ENCODE assay signal across 8 cellular contexts in genomic region chrX:56733459-56734046, GRCh38. TPM values are rescaled to one million over a fixed set of nuclear protein-coding genes. Genes with fewer than 3 reads are reported as not detected.
A peak's percentile ranks its signal among the peaks of the same experiment; 100 is the strongest.
DNase-seq lines count a peak whose midpoint lies in the region; ATAC-seq, FAIRE-seq and TF ChIP-seq lines count a peak whose summit lies in the region.

No MANE protein-coding gene starts in this region.

- H3K79me1 ChIP-seq in H9 (ENCODE audit: insufficient read depth, low read depth, low read length, poor library complexity, severe bottlenecking) = no peaks in the 10 kb centered on the region

- H4K91ac ChIP-seq in H9 (ENCODE audit: insufficient read length, low read depth, low read length) = no peak overlapping the region

- H3K27me3 ChIP-seq in DOHH2 (ENCODE audit: control insufficient read depth, low read length) (no peaks in the 10 kb centered on the region), H9 (ENCODE audit: insufficient read depth, low read length) (no peaks in the 10 kb centered on the region), fibroblast of lung (ENCODE audit: control insufficient read depth, insufficient read depth, low read length) (no peaks in the 10 kb centered on the region), pancreas (peaks cover 0 to 9% (median 0%) of the 10 kb centered on the region in 4 donors)

- H3K9me3 Mint-ChIP-seq in H9 = peaks cover 47% of the 10 kb centered on the region in 2 experiments

- H3K4me2 ChIP-seq in DOHH2 (ENCODE audit: low read length) = no peak overlapping the region
- no peak overlapping the region for H3K4me2 ChIP-seq in H9 (ENCODE audit: insufficient read depth, insufficient read length, low read length)
- no peak overlapping the region for H3K4me2 ChIP-seq in fibroblast of lung (ENCODE audit: extremely low read depth, insufficient read depth, low read length)

- no peak overlapping the region for H4K8ac ChIP-seq in H9 (replicated peaks; ENCODE audit: insufficient read length, low read depth, low read length)

- H3K27ac Mint-ChIP-seq in H9 = no peak overlapping the region

- H3K4me1 ChIP-seq in DOHH2 (ENCODE audit: control insufficient read depth, low read length) = peaks cover 5% of the 10 kb centered on the region
- no peaks in the 10 kb centered on the region for H3K4me1 ChIP-seq in H9 (ENCODE audit: insufficient read depth, low read length)
- H3K4me1 ChIP-seq in fibroblast of lung (ENCODE audit: control insufficient read depth, extremely low read depth, insufficient read depth, low read length) = no peaks in the 10 kb centered on the region
- no peaks in the 10 kb centered on the region for H3K4me1 ChIP-seq in pancreas

- H2AFZ ChIP-seq in H9 (ENCODE audit: low read length) (no peak overlapping the region), fibroblast of lung (ENCODE audit: low read length) (no peak overlapping the region)

- H3K27me3 Mint-ChIP-seq in H9 (ENCODE audit: low read depth) = no peaks in the 10 kb centered on the region

- FAIRE-seq in pancreas (lab: Jason Lieb, UNC) = no peak

- no peak overlapping the region for H3K4me3 ChIP-seq in DOHH2 (ENCODE audit: low read length)
- H3K4me3 ChIP-seq in fibroblast of lung (replicated peaks in 1 of 4; ENCODE audit: control extremely low read depth in 1 of 4, insufficient read depth in 1 of 4, low read depth in 3 of 4, low read length in 4 of 4) = no peak overlapping the region
- no peak overlapping the region for H3K4me3 ChIP-seq in pancreas

- H3K56ac ChIP-seq in H9 (ENCODE audit: insufficient read length, low read depth, low read length) = no peak overlapping the region

- H2BK5ac ChIP-seq in H9 (ENCODE audit: insufficient read length, low read length) = no peak overlapping the region

- no peak overlapping the region for H2BK20ac ChIP-seq in H9 (ENCODE audit: low read depth, low read length, poor library complexity, severe bottlenecking)

- no peak overlapping the region for H2BK15ac ChIP-seq in H9 (ENCODE audit: low read depth, low read length)

- H3K79me2 ChIP-seq in DOHH2 (ENCODE audit: control insufficient read depth, low read length) = peaks cover 17% of the 10 kb centered on the region
- H3K79me2 ChIP-seq in H9 (ENCODE audit: insufficient read depth, low read length) = peaks cover 6% of the 10 kb centered on the region; the same call in 1 of the 2 replicates
- peaks cover 10% of the 10 kb centered on the region for H3K79me2 ChIP-seq in fibroblast of lung (ENCODE audit: control insufficient read depth, insufficient read depth, low read length)

- H3T11ph ChIP-seq in H9 (ENCODE audit: low read length) = no peak overlapping the region

- no peak overlapping the region for H2BK120ac ChIP-seq in H9 (ENCODE audit: low read depth, low read length, poor library complexity, severe bottlenecking)

- peaks cover 26 to 35% (median 32%) of the 10 kb centered on the region in 3 experiments; a peak in 6 of 7 replicates for H3K36me3 Mint-ChIP-seq in H9 (ENCODE audit: insufficient read depth in 1 of 3, low read depth in 3 of 3)

- no peak overlapping the region for H3K27ac ChIP-seq in DOHH2 (ENCODE audit: low read depth, low read length)
- no peak overlapping the region for H3K27ac ChIP-seq in H9 (ENCODE audit: insufficient read length, low read depth, low read length)
- H3K27ac ChIP-seq in fibroblast of lung (ENCODE audit: insufficient read depth, low read length) = no peak overlapping the region
- H3K27ac ChIP-seq in pancreas = no peak overlapping the region

- no peak overlapping the region for H2BK12ac ChIP-seq in H9 (ENCODE audit: insufficient read length, low read depth, low read length)

- H3K4ac ChIP-seq in H9 (ENCODE audit: low read depth, low read length) = no peak overlapping the region

- peaks cover 2% of the 10 kb centered on the region for H3K23me2 ChIP-seq in H9 (ENCODE audit: insufficient read length, low read depth, low read length, poor library complexity, severe bottlenecking)

- H4K5ac ChIP-seq in H9 (ENCODE audit: insufficient read length, low read depth, low read length) = no peak overlapping the region

- TF ChIP-seq CTCF in DOHH2 (IDR thresholded peaks at IDR 0.05; ENCODE audit: low read depth, low read length, poor library complexity, severe bottlenecking) (peak; percentile 53), H9 (conservative IDR thresholded peaks at IDR 0.05) (peak; percentile 72), fibroblast of lung (conservative IDR thresholded peaks at IDR 0.05 in 1 of 2, IDR thresholded peaks at IDR 0.05 in 1 of 2; ENCODE audit: low read depth in 1 of 2, low read length in 2 of 2) (peak; percentile 53 to 55), pancreas (IDR thresholded peaks at IDR 0.05) (peak; percentile 37 to 67 (median 59))

- no peak overlapping the region for H3K18ac ChIP-seq in H9 (ENCODE audit: insufficient read length, low read depth, low read length)

- intact Hi-C loops in pancreas (cut with DNase I) = no loop called here

- 0 out of 2 replicates have a peak, but pooled peaks cover 3% of the 10 kb centered on the region for H3K36me3 ChIP-seq in DOHH2 (ENCODE audit: control insufficient read depth, low read length)
- no peaks in the 10 kb centered on the region for H3K36me3 ChIP-seq in fibroblast of lung (ENCODE audit: control insufficient read depth, insufficient read depth, low read length)
- H3K36me3 ChIP-seq in pancreas = no peaks in the 10 kb centered on the region

- H3K9ac ChIP-seq in H9 (ENCODE audit: extremely low read depth, insufficient read length, low read length) (no peak overlapping the region), fibroblast of lung (ENCODE audit: insufficient read depth, low read length) (no peak overlapping the region)

- no CpG with 5 or more reads among the region's 2 CpGs for WGBS in H9 (ENCODE audit: extremely low coverage, insufficient read length, low lambda C conversion rate)
- WGBS in pancreas, 2 donors = 48 to 49% methylated on average over 2 of the region's 2 CpGs

- no peak overlapping the region for H3K23ac ChIP-seq in H9 (ENCODE audit: insufficient read length, low read depth, low read length)

- H2AK5ac ChIP-seq in H9 (ENCODE audit: insufficient read length, low read length) = no peak overlapping the region

- peaks cover 0 to 4% of the 10 kb centered on the region in 2 experiments; a peak in 1 of 4 replicates for H3K4me1 Mint-ChIP-seq in H9

- no peak overlapping the region for H3K14ac ChIP-seq in H9 (ENCODE audit: insufficient read depth, low read length)

- ATAC-seq in pancreas = peak in 3 of 4 donors; percentile 50 to 58 (median 51)

- no peaks in the 10 kb centered on the region for H3K9me3 ChIP-seq in DOHH2 (ENCODE audit: control insufficient read depth, insufficient read depth, low read length)
- H3K9me3 ChIP-seq in H9 (ENCODE audit: control insufficient read depth, low read depth, low read length) = no peaks in the 10 kb centered on the region
- no peaks in the 10 kb centered on the region for H3K9me3 ChIP-seq in fibroblast of lung (ENCODE audit: control insufficient read depth, insufficient read depth, low read depth, low read length)
- no peaks in the 10 kb centered on the region for H3K9me3 ChIP-seq in pancreas

- no peaks in the 10 kb centered on the region for H3K9me2 ChIP-seq in DOHH2 (replicated peaks; ENCODE audit: control insufficient read depth, low read length)

- no peaks in the 10 kb centered on the region for H3F3A ChIP-seq in DOHH2 (ENCODE audit: control insufficient read depth, insufficient read depth)

- DNase-seq in H9 (no peak), NCI-H69 (lab: John Stamatoyannopoulos, UW) (peak; percentile 66), activated T-cell treated with anti-CD3 and anti-CD28 coated beads for 24 hours (ENCODE audit: low read depth) (peak; percentile 32), fibroblast of lung (ENCODE audit: low read depth in 2 of 2) (peak; percentile 13 to 51), pancreas (peak in 3 of 6 donors; percentile 9 to 42 (median 34)), GOT3 (lab: John Stamatoyannopoulos, UW) (no peak), cerebellar nuclear complex (lab: John Stamatoyannopoulos, UW) (no peak)

- no peaks in the 10 kb centered on the region for H4K20me1 ChIP-seq in DOHH2 (ENCODE audit: control insufficient read depth, insufficient read depth, low read depth, low read length)
- no peaks in the 10 kb centered on the region for H4K20me1 ChIP-seq in H9 (ENCODE audit: control insufficient read depth, insufficient read depth, insufficient read length)
- H4K20me1 ChIP-seq in fibroblast of lung (ENCODE audit: control insufficient read depth, extremely low read depth, insufficient read depth, low read length) = no peaks in the 10 kb centered on the region

- H3K4me3 Mint-ChIP-seq in H9 = no peak overlapping the region; a peak in 1 of 5 replicates

RNA-seq across cellular contexts. Expression of gene NBDY, which starts 4.5 kb away (rescaled TPM):
- total RNA-seq in H9 (2021) (62.2 and 62.5 TPM in 2 replicates), fibroblast of lung (5.4 and 5.8 TPM in 2 replicates), pancreas (10 to 100 TPM in 2 of 6 donors, 1 to 10 TPM in 4; 7.0 to 22.8 (median 9.1) TPM)
- polyA plus RNA-seq in fibroblast of lung (36.3 and 39.3 TPM in 2 replicates), pancreas (10 to 100 TPM in 1 of 2 donors, 1 to 10 TPM in 1; 7.9 to 19.9 TPM)
- polyA plus RNA-seq in fibroblast of lung (2012) = 56.7 and 61.4 TPM in 2 replicates
- 29.8 and 30.2 TPM in 2 replicates for polyA minus RNA-seq in fibroblast of lung (ENCODE audit: low replicate concordance)

Comparison
In these comparisons a context has a peak if more than half of its experiments do, and no peak if none do; other contexts are left out.
1. DNase-seq: peak in NCI-H69 (single experiment), activated T-cell treated with anti-CD3 and anti-CD28 coated beads for 24 hours (single experiment) and fibroblast of lung (2 of 2); none in H9 (single experiment), GOT3 (single experiment) and cerebellar nuclear complex (0 of 2).
2. Peak in every context shown above with its lines, with median percentiles within 50 percentile points of each other: CTCF ChIP-seq.